Comparison of ENCODE assay signal across 9 cellular contexts in the genomic region with DNA sequence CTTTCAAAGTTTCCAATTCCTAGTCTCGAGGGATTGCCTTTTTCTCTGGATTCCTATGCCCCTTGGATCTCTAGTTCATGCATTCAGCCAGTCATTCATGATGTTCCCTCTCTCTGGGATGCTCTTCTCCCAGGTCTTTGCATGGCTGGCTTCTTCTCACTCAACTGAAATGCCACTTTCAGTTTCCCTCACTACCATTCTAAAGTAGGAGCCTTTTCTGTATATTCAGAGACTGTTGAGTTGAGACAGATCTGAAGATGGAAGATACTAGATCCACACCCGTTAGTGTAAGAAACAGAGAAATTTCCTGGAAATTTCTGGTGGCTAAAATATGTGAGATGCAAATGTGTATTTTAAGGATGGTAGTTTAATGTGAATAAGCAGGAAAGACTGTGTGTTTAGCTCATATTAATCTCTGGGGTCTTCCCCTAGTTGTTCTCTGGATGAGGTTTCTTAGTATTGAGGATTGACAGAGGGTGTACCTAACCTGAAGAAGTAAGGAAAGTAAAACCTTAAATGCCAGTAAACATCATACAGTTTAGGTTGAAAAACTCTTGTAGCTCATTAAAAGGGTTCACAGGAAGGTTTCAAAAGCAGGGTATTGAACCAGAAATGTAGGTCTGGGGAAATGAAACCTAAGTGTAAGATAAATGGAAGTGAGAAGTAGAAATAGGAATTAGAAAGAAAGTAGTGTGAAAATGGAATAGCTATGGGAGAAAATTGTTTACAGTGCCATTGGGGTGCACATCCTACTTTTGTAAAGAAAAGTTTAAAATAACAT.
DNase-seq lines count a peak whose midpoint lies in the region; ATAC-seq, FAIRE-seq and TF ChIP-seq lines count a peak whose summit lies in the region.
"Had no signal": no experiment of that assay in that cellular context is flagged by ENCODE, and none has a peak within 500 bp of the region (broad histone marks: within the 10 kb centered on the region; RNA-seq: fewer than 3 reads in every experiment).

No MANE protein-coding gene starts in this region.

- H3K4me1 ChIP-seq in IMR-90 (ENCODE audit: control insufficient read depth, insufficient read depth, low read length) = peaks cover 8% of the 10 kb centered on the region
- H3K4me1 ChIP-seq in spleen = peaks cover 0 to 26% (median 16%) of the 10 kb centered on the region in 6 donors
- H3K4me1 ChIP-seq in effector memory CD4-positive, alpha-beta T cell (ENCODE audit: control insufficient read depth, insufficient read depth, low read length, poor library complexity, severe bottlenecking) = no peaks in the 10 kb centered on the region
- H3K4me1 ChIP-seq: Peyer's patch had no signal

- WGBS in IMR-90 (ENCODE audit: extremely low coverage in 2 of 2, insufficient read length in 1 of 2), 2 experiments = no CpG with 5 or more reads among the region's 2 CpGs
- WGBS in spleen, 5 donors = 64 to 83% (median 74%) methylated on average over 2 of the region's 2 CpGs

- H3K27ac ChIP-seq in IMR-90 (ENCODE audit: insufficient read depth, low read length) (no peak overlapping the region), spleen (peak overlapping the region; percentile 29 to 76 (median 55))
- H3K27ac ChIP-seq in effector memory CD4-positive, alpha-beta T cell (ENCODE audit: insufficient read depth, low read length, poor library complexity, severe bottlenecking) = no peak overlapping the region

- H3K36me3 ChIP-seq in IMR-90 (ENCODE audit: control insufficient read depth, insufficient read depth, low read length) = no peaks in the 10 kb centered on the region
- no peaks in the 10 kb centered on the region for H3K36me3 ChIP-seq in spleen
- H3K36me3 ChIP-seq in effector memory CD4-positive, alpha-beta T cell (ENCODE audit: control insufficient read depth, insufficient read depth, low read length) = no peaks in the 10 kb centered on the region
- H3K36me3 ChIP-seq: Peyer's patch had no signal

- H3K27me3 ChIP-seq in IMR-90 (ENCODE audit: control insufficient read depth, insufficient read depth, low read length) = no peaks in the 10 kb centered on the region
- H3K27me3 ChIP-seq in spleen (replicated peaks in 1 of 7) = no peaks in the 10 kb centered on the region
- H3K27me3 ChIP-seq in effector memory CD4-positive, alpha-beta T cell (replicated peaks; ENCODE audit: control insufficient read depth, insufficient read depth, low read length, poor library complexity, severe bottlenecking) = no peaks in the 10 kb centered on the region
- H3K27me3 ChIP-seq: Peyer's patch had no signal

- no peak for TF ChIP-seq RAD21 in IMR-90 (IDR thresholded peaks at IDR 0.05; ENCODE audit: low read length)

- H3K9me3 ChIP-seq in IMR-90 (ENCODE audit: control insufficient read depth, insufficient read depth, low read length) (no peaks in the 10 kb centered on the region), spleen (no peaks in the 10 kb centered on the region)
- H3K9me3 ChIP-seq in effector memory CD4-positive, alpha-beta T cell (ENCODE audit: control insufficient read depth, low read length) = no peaks in the 10 kb centered on the region
- H3K9me3 ChIP-seq: Peyer's patch had no signal

- H4K8ac ChIP-seq in IMR-90 (ENCODE audit: low read depth in 2 of 2, low read length in 2 of 2) = 0 out of 4 replicates have a peak overlapping the region, but pooled peaks have one; percentile 27 to 28

- no TSS peak for BruUV-seq in IMR-90 (replicated peaks; lab: Mats Ljungman, UMichigan)

- H4K20me1 ChIP-seq in IMR-90 (ENCODE audit: insufficient read depth, low read length) = no peaks in the 10 kb centered on the region

- H3K4me2 ChIP-seq in IMR-90 (ENCODE audit: low read depth, low read length) = no peak overlapping the region

- no peak overlapping the region for H3K4ac ChIP-seq in IMR-90 (ENCODE audit: low read depth, low read length)

- peak; percentile 49 for ATAC-seq in HG02759 (IDR thresholded peaks at IDR 0.05; ENCODE audit: unreplicated experiment)
- ATAC-seq in IMR-90 (ENCODE audit: low read depth) = no peak

- H3K4me3 ChIP-seq in IMR-90 (ENCODE audit: insufficient read depth, low read depth, low read length) = no peak overlapping the region
- no peak overlapping the region for H3K4me3 ChIP-seq in spleen
- H3K4me3 ChIP-seq in effector memory CD4-positive, alpha-beta T cell (ENCODE audit: insufficient read depth, low read depth, low read length, poor library complexity, severe bottlenecking) = no peak overlapping the region
- H3K4me3 ChIP-seq: Peyer's patch had no signal

- peak; percentile 7 for DNase-seq in GM19239 (ENCODE audit: insufficient read length, low spot score)
- no peak for DNase-seq in IMR-90
- no peak for DNase-seq in spleen
- DNase-seq in cortex of kidney (lab: John Stamatoyannopoulos, UW) = no peak
- no peak for DNase-seq in effector memory CD4-positive, alpha-beta T cell
- DNase-seq in DMS153 (lab: John Stamatoyannopoulos, UW) = no peak
- DNase-seq: activated CD4-positive, alpha-beta T cell treated with anti-CD3 and anti-CD28 coated beads, Interleukin-2, amount 50 U/mL, for 48 hours; Peyer's patch had no signal

- no peak overlapping the region for H4K91ac ChIP-seq in IMR-90 (ENCODE audit: insufficient read depth, low read depth, low read length)

- no peak overlapping the region for H3K14ac ChIP-seq in IMR-90 (replicated peaks; ENCODE audit: low read depth, low read length)

- POLR2A ChIA-PET in IMR-90 (lab: Charles Lee; ENCODE audit: unreplicated experiment) = interaction anchor here (0.7 kb wide), 1 partner anchor 99 kb away, joined by 3 read pairs; no protein-coding TSS in a partner anchor

- H2BK15ac ChIP-seq in IMR-90 (ENCODE audit: low read depth, low read length) = peak overlapping the region; percentile 53; the same call in 1 of the 3 replicates

- peak overlapping the region; percentile 72 for H2BK120ac ChIP-seq in IMR-90 (ENCODE audit: low read depth, low read length)

- no peak overlapping the region for H3K9ac ChIP-seq in IMR-90 (ENCODE audit: low read depth, low read length)

- no peak overlapping the region for H2AFZ ChIP-seq in IMR-90 (replicated peaks; ENCODE audit: low read length, poor library complexity)

- dilution Hi-C loops in IMR-90 (cut with HindIII; ENCODE audit: low sequenced_read_pairs, unreplicated experiment) = no loop called here

- H3K18ac ChIP-seq in IMR-90 (ENCODE audit: low read depth, low read length) = peak overlapping the region; percentile 31; the same call in 1 of the 2 replicates

- H4K5ac ChIP-seq in IMR-90 (ENCODE audit: low read depth, low read length) = no peak overlapping the region; the same call in 1 of the 2 replicates

- H3K9me1 ChIP-seq in IMR-90 (ENCODE audit: insufficient read depth, low read length) = no peaks in the 10 kb centered on the region

- H3K23ac ChIP-seq in IMR-90 (ENCODE audit: low read depth, low read length) = no peak overlapping the region

- H2AK9ac ChIP-seq in IMR-90 (replicated peaks; ENCODE audit: low read depth, low read length, poor library complexity) = no peak overlapping the region

- no peaks in the 10 kb centered on the region for H3K79me1 ChIP-seq in IMR-90 (ENCODE audit: low read depth in 1 of 2, low read length in 2 of 2)

- CTCF ChIA-PET in IMR-90 (lab: Yijun Ruan, JAX) = interaction anchor here (0.5 to 0.7 kb wide), 3 partner anchors 15 to 388 kb away, joined by 3 to 4 read pairs (median 3); no protein-coding TSS in a partner anchor

- FAIRE-seq in GM19239 (lab: Jason Lieb, UNC) = peak; percentile 75

- no peak for TF ChIP-seq CTCF in IMR-90 (conservative IDR thresholded peaks at IDR 0.05; ENCODE audit: low read depth, low read length)
- no peak for TF ChIP-seq CTCF in spleen (IDR thresholded peaks at IDR 0.05 in 8 of 11, conservative IDR thresholded peaks at IDR 0.05 in 3 of 11)

- intact Hi-C loops in IMR-90 (cut with micrococcal nuclease) = no loop called here
- intact Hi-C loops in spleen (cut with DNase I; ENCODE audit: low total_unique reads) = no loop called here

- no peak for TF ChIP-seq POLR2A in IMR-90 (IDR thresholded peaks at IDR 0.05; ENCODE audit: low read depth, low read length)
- TF ChIP-seq POLR2A in spleen (IDR thresholded peaks at IDR 0.05) = no peak

- H2BK5ac ChIP-seq in IMR-90 (ENCODE audit: low read depth, low read length, poor library complexity, severe bottlenecking) = no peak overlapping the region

- no peak overlapping the region for H2AK5ac ChIP-seq in IMR-90 (ENCODE audit: low read depth, low read length)

- H3K56ac ChIP-seq in IMR-90 (ENCODE audit: extremely low read depth, insufficient read depth, low read length) = no peak overlapping the region

- peak overlapping the region; percentile 85 for H2BK20ac ChIP-seq in IMR-90 (ENCODE audit: low read depth, low read length)

- in situ Hi-C loops in IMR-90 (cut with MboI; ENCODE audit: low sequenced_read_pairs) = no loop called here

TF ChIP-seq in IMR-90, 13 proteins besides CTCF, POLR2A, EP300 and RAD21:
- TF ChIP-seq, protein P1, sequence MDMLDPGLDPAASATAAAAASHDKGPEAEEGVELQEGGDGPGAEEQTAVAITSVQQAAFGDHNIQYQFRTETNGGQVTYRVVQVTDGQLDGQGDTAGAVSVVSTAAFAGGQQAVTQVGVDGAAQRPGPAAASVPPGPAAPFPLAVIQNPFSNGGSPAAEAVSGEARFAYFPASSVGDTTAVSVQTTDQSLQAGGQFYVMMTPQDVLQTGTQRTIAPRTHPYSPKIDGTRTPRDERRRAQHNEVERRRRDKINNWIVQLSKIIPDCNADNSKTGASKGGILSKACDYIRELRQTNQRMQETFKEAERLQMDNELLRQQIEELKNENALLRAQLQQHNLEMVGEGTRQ (IDR thresholded peaks at IDR 0.05; ENCODE audit: low read depth, low read length) = no peak
- TF ChIP-seq CEBPB (IDR thresholded peaks at IDR 0.05; ENCODE audit: low read depth, low read length) (no peak), CHD1 (IDR thresholded peaks at IDR 0.05; ENCODE audit: low read depth, low read length) (no peak), MXI1 (IDR thresholded peaks at IDR 0.05; ENCODE audit: borderline replicate concordance, low read depth, low read length) (no peak), RCOR1 (IDR thresholded peaks at IDR 0.05; ENCODE audit: insufficient replicate concordance, low read length) (no peak)

Comparison
In these comparisons a context has a peak if more than half of its experiments do, and no peak if none do; other contexts are left out.
1. H3K27ac ChIP-seq: peak in spleen (8 of 8); none in IMR-90 (single experiment) and effector memory CD4-positive, alpha-beta T cell (single experiment).